Comparison of ENCODE assay signal across 20 cellular contexts in genomic region chr22:47446331-47446730, GRCh38.
"Had no signal": no experiment of that assay in that cellular context is flagged by ENCODE, and none has a peak within 500 bp of the region (broad histone marks: within the 10 kb centered on the region; RNA-seq: fewer than 3 reads in every experiment).

No MANE protein-coding gene starts in this region.

- H3K27me3 ChIP-seq: gastrocnemius medialis, neural progenitor cell, uterus had no signal

- DNase-seq: cerebellar nuclear complex; effector CD8-positive, alpha-beta T cell; gastrocnemius medialis; heart right ventricle; hypothalamus; left ventricle myocardium inferior; lower lobe of right lung; midbrain; psoas muscle; retina; stimulated activated CD4-positive, alpha-beta T cell treated with anti-CD3 and anti-CD28 coated beads, Interleukin-2, amount 100 ng/mL, for 48 hours; uterus had no signal

- H3K4me3 ChIP-seq: coronary artery, dorsolateral prefrontal cortex, gastrocnemius medialis, heart right ventricle, left ventricle myocardium inferior, lower lobe of right lung, neural progenitor cell, psoas muscle, smooth muscle cell, thoracic aorta, uterus had no signal

- H3K4me2 ChIP-seq: neural progenitor cell, smooth muscle cell had no signal

- H3K9ac ChIP-seq: neural progenitor cell, parathyroid adenoma had no signal

- ATAC-seq: gastrocnemius medialis; heart right ventricle; lower lobe of right lung; natural killer cell treated with Interleukin-12 subunit alpha and Interleukin-12 subunit beta and Interleukin-15 and Interleukin-18, amount 100 ng/mL, for 72 hours; psoas muscle had no signal

- FAIRE-seq: islet of Langerhans had no signal

- H3K79me2 ChIP-seq: parathyroid adenoma had no signal

- H3K27ac ChIP-seq: coronary artery, dorsolateral prefrontal cortex, gastrocnemius medialis, heart right ventricle, left ventricle myocardium inferior, lower lobe of right lung, neural progenitor cell, parathyroid adenoma, psoas muscle, thoracic aorta, uterus had no signal

- H2AFZ ChIP-seq: neural progenitor cell, parathyroid adenoma had no signal

- H3K9me3 ChIP-seq: gastrocnemius medialis, psoas muscle, thoracic aorta, uterus had no signal

- H3K4me1 ChIP-seq: gastrocnemius medialis, left ventricle myocardium inferior, lower lobe of right lung, neural progenitor cell, parathyroid adenoma, psoas muscle, uterus had no signal

- H3K36me3 ChIP-seq: gastrocnemius medialis, heart right ventricle, left ventricle myocardium inferior, lower lobe of right lung, neural progenitor cell, thoracic aorta, uterus had no signal
